ENCODE assay signal across 21 cellular contexts in the genomic region with DNA sequence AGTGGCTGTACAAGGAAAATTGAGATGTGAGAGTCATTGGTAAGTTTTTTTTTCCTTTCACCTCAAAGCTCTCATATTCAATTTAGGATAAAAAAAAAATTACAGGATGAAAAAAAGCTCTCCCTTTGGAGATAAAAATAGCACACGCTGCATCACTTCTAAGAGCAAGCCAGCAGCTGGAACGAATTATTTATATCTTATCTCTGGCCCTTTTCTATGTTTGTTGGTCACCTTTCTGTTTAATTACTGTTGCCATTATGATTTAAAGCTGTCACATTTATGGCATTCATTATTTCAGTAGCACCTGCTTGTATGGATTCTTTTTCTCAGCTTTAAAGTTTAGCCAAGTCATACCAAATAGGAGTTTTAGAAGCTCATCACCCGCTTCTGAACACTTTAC.
DNase-seq lines count a peak whose midpoint lies in the region; ATAC-seq and TF ChIP-seq lines count a peak whose summit lies in the region.
"Had no signal": no experiment of that assay in that cellular context is flagged by ENCODE, and none has a peak within 500 bp of the region (broad histone marks: within the 10 kb centered on the region; RNA-seq: fewer than 3 reads in every experiment).

No MANE protein-coding gene starts in this region.

- H3K36me3 ChIP-seq in heart left ventricle, result no peaks in the 10 kb centered on the region

- H3K27ac ChIP-seq in heart left ventricle, result peak overlapping the region in 8 of 12 donors; percentile 26 to 61 (median 46)
- H3K27ac ChIP-seq: A549, HL-60, RWPE1 had no signal

- TF ChIP-seq POLR2A in heart left ventricle (IDR thresholded peaks at IDR 0.05), result no peak

- 24 to 38% (median 33%) methylated on average over 3 of the region's 3 CpGs for WGBS in heart left ventricle, 4 donors

- H3K27me3 ChIP-seq in heart left ventricle, result no peaks in the 10 kb centered on the region

- peaks cover 0 to 9% (median 0%) of the 10 kb centered on the region in 12 donors for H3K9me3 ChIP-seq in heart left ventricle
- H3K9me3 ChIP-seq: A549 had no signal

- ATAC-seq in heart left ventricle (peak in 2 of 4 donors; percentile 62 to 74), Right ventricle myocardium inferior (no peak)
- ATAC-seq: A549, GM12878, GM23338, HCT116 had no signal

- no peak overlapping the region for H3K4me3 ChIP-seq in heart left ventricle
- H3K4me3 ChIP-seq: A549, GM12878, GM23338 had no signal

- intact Hi-C loops in heart left ventricle (cut with DNase I) (loop anchor here in 1 of 10 donors (10.0 kb wide), 1 partner anchor 48 kb away; no protein-coding TSS in a partner anchor), Right ventricle myocardium inferior (cut with DNase I) (no loop called here)

- no peak for TF ChIP-seq CTCF in heart left ventricle (IDR thresholded peaks at IDR 0.05)

- H3K4me1 ChIP-seq in heart left ventricle, result peaks cover 0 to 15% (median 1%) of the 10 kb centered on the region in 12 donors
- H3K4me1 ChIP-seq: A549 had no signal

- DNase-seq in heart left ventricle (no peak), Right ventricle myocardium inferior (ENCODE audit: missing footprints) (no peak), NCI-H69 (lab: John Stamatoyannopoulos, UW) (peak; percentile 31), myocyte (ENCODE audit: low read depth) (peak; percentile 56), cerebellum (ENCODE audit: low spot score) (no peak), COLO668 (lab: John Stamatoyannopoulos, UW; ENCODE audit: unreplicated experiment) (no peak)
- DNase-seq in stimulated activated CD4-positive, alpha-beta T cell treated with anti-CD3 and anti-CD28 coated beads, Interleukin-15, amount 100 ng/mL, for 24 hours, result no peak
- DNase-seq: C1 segment of cervical spinal cord, DMS 273 treated with DMSO at 0.1 percent for 48 hours, GDM1, Kasumi-1, MM.1S, NCI-H2029 treated with DMSO at 0.1 percent for 48 hours, NCI-H226, NCI-H524 treated with DMSO at 0.1 percent for 48 hours had no signal

Comparison
In these comparisons a context has a peak if more than half of its experiments do, and no peak if none do; other contexts are left out.
1. DNase-seq: peak in NCI-H69 (single experiment) and myocyte (single experiment); none in heart left ventricle (0 of 5), Right ventricle myocardium inferior (single experiment), stimulated activated CD4-positive, alpha-beta T cell treated with anti-CD3 and anti-CD28 coated beads, Interleukin-15, amount 100 ng/mL, for 24 hours (single experiment), cerebellum (single experiment) and COLO668 (single experiment).